ENCODE assay signal across 23 cellular contexts in the genomic region with DNA sequence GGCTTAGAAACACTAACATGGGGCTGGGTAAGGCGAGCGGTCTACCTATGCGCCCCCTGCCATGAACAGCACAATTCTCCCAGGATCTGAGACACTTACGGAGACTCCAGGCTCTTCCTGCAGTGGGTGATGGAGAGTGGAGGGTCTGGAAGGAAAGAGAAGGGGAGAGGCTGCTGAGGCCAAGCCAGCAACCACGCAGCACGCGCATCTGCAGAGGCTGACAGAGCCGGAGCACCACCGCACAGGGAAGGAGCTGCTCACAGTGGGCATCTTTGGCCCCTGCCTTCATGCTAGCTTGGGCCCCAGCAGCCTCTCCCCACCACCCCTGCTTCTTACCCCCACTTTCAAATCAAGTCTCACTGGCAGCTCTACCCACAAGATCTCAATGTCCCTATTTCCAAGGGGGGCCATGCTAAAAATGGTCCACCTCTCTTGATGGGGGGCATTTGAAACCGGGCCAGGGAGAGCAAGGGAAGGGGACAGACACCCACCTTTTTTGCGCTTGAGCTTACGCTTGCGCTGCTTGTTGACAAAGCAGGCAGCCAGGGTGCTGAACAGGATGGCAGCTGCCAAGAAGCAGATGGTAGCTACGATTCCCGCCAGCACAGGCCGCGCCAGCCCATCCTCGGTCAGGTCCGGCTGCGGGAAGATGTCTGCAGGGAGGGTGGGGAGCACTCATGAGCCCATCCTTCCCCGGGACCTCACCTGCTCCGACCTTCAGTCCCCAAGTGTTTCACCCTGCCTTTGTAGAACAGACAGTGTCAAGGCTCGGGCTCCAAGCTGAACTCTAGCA. TPM values are rescaled to one million over a fixed set of nuclear protein-coding genes. Genes with fewer than 3 reads are reported as not detected.
"Had no signal": no experiment of that assay in that cellular context is flagged by ENCODE, and none has a peak within 500 bp of the region (broad histone marks: within the 10 kb centered on the region; RNA-seq: fewer than 3 reads in every experiment).

No MANE protein-coding gene starts in this region.

- H3K9me3 ChIP-seq: colonic mucosa, right lobe of liver, thoracic aorta had no signal

- H3K4me1 ChIP-seq: colonic mucosa, right lobe of liver had no signal

- H3K4me3 Mint-ChIP-seq: activated CD4-positive, alpha-beta memory T cell treated with anti-CD3 and anti-CD28 coated beads for 36 hours; activated T-helper 1 cell treated with anti-CD3 and anti-CD28 coated beads, Interleukin-12 subunit alpha, Interleukin-12 subunit beta, Interleukin-2, Interleukin-4 antibody, amounts not matched to agents 30 ng/mL and 10 ng/mL and 1 ng/mL, durations not matched to agents 14 hours and 24 hours and 36 hours; natural killer cell treated with Interleukin-12 subunit alpha and Interleukin-12 subunit beta and Interleukin-15 and Interleukin-18, amount 100 ng/mL, for 72 hours; stimulated activated naive CD8-positive, alpha-beta T cell treated with anti-CD3 and anti-CD28 coated beads, Interleukin-15, Interleukin-2, amounts not matched to agents 100 ng/mL and 50 ng/mL, for 24 hours had no signal

- H3K27ac Mint-ChIP-seq: activated CD4-positive, alpha-beta memory T cell treated with anti-CD3 and anti-CD28 coated beads for 36 hours; activated T-helper 1 cell treated with anti-CD3 and anti-CD28 coated beads, Interleukin-12 subunit alpha, Interleukin-12 subunit beta, Interleukin-2, Interleukin-4 antibody, amounts not matched to agents 30 ng/mL and 10 ng/mL and 1 ng/mL, durations not matched to agents 14 hours and 24 hours and 36 hours; natural killer cell treated with Interleukin-12 subunit alpha and Interleukin-12 subunit beta and Interleukin-15 and Interleukin-18, amount 100 ng/mL, for 72 hours; stimulated activated naive CD8-positive, alpha-beta T cell treated with anti-CD3 and anti-CD28 coated beads, Interleukin-15, Interleukin-2, amounts not matched to agents 100 ng/mL and 50 ng/mL, for 24 hours had no signal

- H3K27me3 Mint-ChIP-seq: activated CD4-positive, alpha-beta memory T cell treated with anti-CD3 and anti-CD28 coated beads for 36 hours; stimulated activated naive CD8-positive, alpha-beta T cell treated with anti-CD3 and anti-CD28 coated beads, Interleukin-15, Interleukin-2, amounts not matched to agents 100 ng/mL and 50 ng/mL, for 24 hours had no signal

- DNase-seq: activated CD4-positive, alpha-beta memory T cell treated with anti-CD3 and anti-CD28 coated beads for 36 hours; activated CD4-positive, alpha-beta T cell treated with anti-CD3 and anti-CD28 coated beads for 4 hours; activated CD8-positive, alpha-beta memory T cell treated with anti-CD3 and anti-CD28 coated beads, Interleukin-2, amount 50 U/mL, for 4 hours; activated effector memory CD4-positive, alpha-beta T cell treated with anti-CD3 and anti-CD28 coated beads, Interleukin-2, amount 50 U/mL, for 16 hours; activated naive CD4-positive, alpha-beta T cell treated with anti-CD3 and anti-CD28 coated beads, Interleukin-2, amount 50 U/mL, for 16 hours; activated T-cell treated with anti-CD3 and anti-CD28 coated beads, Interleukin-2, amount 50 U/mL, for 1 hour; amniotic stem cell; central memory CD4-positive, alpha-beta T cell; colonic mucosa; effector CD8-positive, alpha-beta T cell; kidney glomerular epithelial cell; mesendoderm; right lobe of liver; stimulated activated CD4-positive, alpha-beta T cell treated with anti-CD3 and anti-CD28 coated beads, Interleukin-2, amount 100 ng/mL, for 48 hours; T-helper 9 cell; trophoblast cell had no signal

- H3K27ac ChIP-seq: colonic mucosa, right lobe of liver, thoracic aorta, VCaP had no signal

- H3K36me3 ChIP-seq: colonic mucosa, right lobe of liver had no signal

- H3K36me3 Mint-ChIP-seq: natural killer cell treated with Interleukin-12 subunit alpha and Interleukin-12 subunit beta and Interleukin-15 and Interleukin-18, amount 100 ng/mL, for 72 hours had no signal

- H3K9me3 Mint-ChIP-seq: activated CD4-positive, alpha-beta memory T cell treated with anti-CD3 and anti-CD28 coated beads for 36 hours; activated T-helper 1 cell treated with anti-CD3 and anti-CD28 coated beads, Interleukin-12 subunit alpha, Interleukin-12 subunit beta, Interleukin-2, Interleukin-4 antibody, amounts not matched to agents 30 ng/mL and 10 ng/mL and 1 ng/mL, durations not matched to agents 14 hours and 24 hours and 36 hours; natural killer cell treated with Interleukin-12 subunit alpha and Interleukin-12 subunit beta and Interleukin-15 and Interleukin-18, amount 100 ng/mL, for 72 hours; stimulated activated naive CD8-positive, alpha-beta T cell treated with anti-CD3 and anti-CD28 coated beads, Interleukin-15, Interleukin-2, amounts not matched to agents 100 ng/mL and 50 ng/mL, for 24 hours had no signal

- H3K4me3 ChIP-seq: colonic mucosa, lung, right lobe of liver, thoracic aorta had no signal

- H3K27me3 ChIP-seq: colonic mucosa had no signal

RNA-seq across cellular contexts. Expression of a gene that starts 34.5 kb away (rescaled TPM):
- total RNA-seq: dermis microvascular lymphatic vessel endothelial cell had no signal
